8 cellular contexts compared by ENCODE assay signal in the genomic region with DNA sequence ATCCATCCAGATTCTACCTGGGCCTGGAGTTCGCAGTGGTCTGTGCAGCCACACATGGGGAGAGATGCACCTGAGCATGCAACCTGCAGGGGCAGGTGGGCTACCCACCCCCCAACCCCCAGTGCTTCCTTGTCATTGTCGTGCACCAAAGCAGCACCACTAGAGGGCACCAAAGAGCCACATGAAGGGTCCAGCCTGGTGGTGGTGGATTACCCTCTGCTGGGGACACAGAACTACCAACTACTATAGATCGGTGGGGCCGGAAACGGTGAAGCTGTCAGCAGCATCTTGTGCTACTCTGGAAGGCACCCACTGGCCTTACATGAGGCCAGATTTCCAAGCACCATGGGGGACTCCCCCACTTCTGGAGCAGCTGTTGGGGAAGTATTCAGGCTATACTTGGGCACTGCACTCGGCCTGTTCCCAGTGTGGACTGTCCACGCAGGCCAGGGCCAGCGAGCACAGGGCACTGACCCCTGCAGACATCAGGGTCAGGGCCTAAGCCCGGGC.
DNase-seq lines count a peak whose midpoint lies in the region; ATAC-seq and TF ChIP-seq lines count a peak whose summit lies in the region.

No MANE protein-coding gene starts in this region.

- H3K9me3 ChIP-seq in heart right ventricle: no peaks in the 10 kb centered on the region

- peaks cover 0 to 11% (median 0%) of the 10 kb centered on the region in 7 donors for H3K27me3 ChIP-seq in heart right ventricle

- TF ChIP-seq CTCF in heart right ventricle (IDR thresholded peaks at IDR 0.05): peak; percentile 83 to 92 (median 90)

- intact Hi-C loops in heart right ventricle (cut with DNase I): loop anchor here (1.0 to 10.0 kb wide), 9 partner anchors 249 to 462 kb away; partner anchors contain the start of gene GABBR2 (in 4 of the 10)

- WGBS in heart right ventricle, 2 donors: 19 to 31% methylated on average over 9 of the region's 9 CpGs

- H3K27ac ChIP-seq in heart right ventricle: no peak overlapping the region

- H3K4me1 ChIP-seq in heart right ventricle: peaks cover 0 to 4% (median 0%) of the 10 kb centered on the region in 9 donors

- ATAC-seq in HG02588 (IDR thresholded peaks at IDR 0.05; ENCODE audit: unreplicated experiment) (peak; percentile 77), heart right ventricle (peak; percentile 81 to 93 (median 88)), HG03439 (IDR thresholded peaks at IDR 0.05; ENCODE audit: unreplicated experiment) (no peak)

- DNase-seq in ELR (ENCODE audit: low read depth) (peak; percentile 89), NCI-H146 (lab: John Stamatoyannopoulos, UW) (peak; percentile 77), SW 1271 (lab: John Stamatoyannopoulos, UW) (peak; percentile 52 to 77), heart right ventricle (peak; percentile 66 to 81), putamen (ENCODE audit: low spot score) (peak; percentile 50)
- peak; percentile 61 for DNase-seq in activated naive CD8-positive, alpha-beta T cell treated with anti-CD3 and anti-CD28 coated beads, Interleukin-2, amount 50 U/mL, for 16 hours (ENCODE audit: low read depth, low spot score)

- H3K4me3 ChIP-seq in heart right ventricle: no peak overlapping the region

- no peaks in the 10 kb centered on the region for H3K36me3 ChIP-seq in heart right ventricle
